15 cellular contexts compared by ENCODE assay signal in the genomic region with DNA sequence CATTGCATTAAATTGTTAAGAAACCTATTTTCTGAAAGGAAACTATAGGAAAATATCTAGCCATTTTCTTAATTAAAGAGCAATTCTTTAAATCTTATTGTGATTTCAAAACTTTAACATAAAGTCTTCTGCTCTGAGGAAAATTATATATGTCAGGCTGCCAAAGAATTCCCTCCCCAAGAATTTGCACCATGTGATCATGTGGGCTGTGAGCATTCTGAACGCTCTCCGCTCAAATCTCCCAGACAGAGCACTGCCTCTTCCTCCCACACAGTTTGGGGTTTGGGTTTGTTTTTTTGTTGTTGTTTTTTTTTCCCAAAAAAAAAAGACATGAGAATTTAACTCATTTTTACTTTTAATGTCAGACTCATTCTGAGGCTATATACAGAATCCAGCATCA.
DNase-seq lines count a peak whose midpoint lies in the region; ATAC-seq and TF ChIP-seq lines count a peak whose summit lies in the region.
"Had no signal": no experiment of that assay in that cellular context is flagged by ENCODE, and none has a peak within 500 bp of the region (broad histone marks: within the 10 kb centered on the region; RNA-seq: fewer than 3 reads in every experiment).

No MANE protein-coding gene starts in this region.

- H3K9me3 Mint-ChIP-seq in chondrocyte (ENCODE audit: low read depth) (no peaks in the 10 kb centered on the region), mesothelial cell of epicardium (no peaks in the 10 kb centered on the region)
- H3K9me3 Mint-ChIP-seq: CD14-positive monocyte; CD8-positive, alpha-beta T cell; GM23338 had no signal

- no peak for TF ChIP-seq CTCF in chondrocyte (IDR thresholded peaks at IDR 0.05)
- TF ChIP-seq CTCF in fibroblast of pulmonary artery (IDR thresholded peaks at IDR 0.05; ENCODE audit: low read length, missing control alignments), result no peak
- TF ChIP-seq CTCF in mesothelial cell of epicardium (IDR thresholded peaks at IDR 0.05; ENCODE audit: unreplicated experiment), result no peak

- no peak for ATAC-seq in stimulated activated naive CD8-positive, alpha-beta T cell treated with anti-CD3 and anti-CD28 coated beads, Interleukin-15, Interleukin-2, amounts not matched to agents 100 U/mL and 50 U/mL, for 24 hours
- ATAC-seq in GM21717 (IDR thresholded peaks at IDR 0.05; ENCODE audit: unreplicated experiment), result no peak
- ATAC-seq: CD8-positive, alpha-beta T cell; GM23338 had no signal

- H3K4me3 ChIP-seq in fibroblast of pulmonary artery (replicated peaks; ENCODE audit: low read depth, low read length), result no peak overlapping the region
- H3K4me3 ChIP-seq: GM23338 had no signal

- H3K4me3 Mint-ChIP-seq in chondrocyte (ENCODE audit: unreplicated experiment) (peak overlapping the region; percentile 28), mesothelial cell of epicardium (no peak overlapping the region)
- H3K4me3 Mint-ChIP-seq: CD14-positive monocyte; CD8-positive, alpha-beta T cell; GM23338 had no signal

- DNase-seq in EH (ENCODE audit: low read depth) (peak; percentile 5), chondrocyte (ENCODE audit: low spot score) (no peak), fibroblast of pulmonary artery (ENCODE audit: low read depth) (peak; percentile 53), mesothelial cell of epicardium (ENCODE audit: low spot score in 2 of 2, unreplicated experiment in 2 of 2) (no peak), SIG-M5 treated with dmso at 0.1 percent for 504 hours (lab: John Stamatoyannopoulos, UW; ENCODE audit: unreplicated experiment) (no peak)
- DNase-seq in activated T-cell treated with anti-CD3 and anti-CD28 coated beads, Interleukin-2, amount 50 U/mL, for 48 hours, result no peak
- no peak for DNase-seq in stimulated activated naive CD8-positive, alpha-beta T cell treated with anti-CD3 and anti-CD28 coated beads, Interleukin-15, Interleukin-2, amounts not matched to agents 100 U/mL and 50 U/mL, for 24 hours
- DNase-seq: CD8-positive, alpha-beta T cell; COR-L47; DMS153; GDM1; H7 had no signal

- H3K27ac Mint-ChIP-seq in chondrocyte (ENCODE audit: unreplicated experiment) (peak overlapping the region; percentile 63), mesothelial cell of epicardium (peak overlapping the region; percentile 31)
- H3K27ac Mint-ChIP-seq: CD8-positive, alpha-beta T cell; GM23338 had no signal

- H3K4me1 Mint-ChIP-seq in chondrocyte (ENCODE audit: low read depth) (peaks cover 22% of the 10 kb centered on the region), mesothelial cell of epicardium (peaks cover 15% of the 10 kb centered on the region)
- H3K4me1 Mint-ChIP-seq: CD14-positive monocyte had no signal

- H3K36me3 Mint-ChIP-seq in chondrocyte (ENCODE audit: low read depth) (no peaks in the 10 kb centered on the region), mesothelial cell of epicardium (no peaks in the 10 kb centered on the region)
- H3K36me3 Mint-ChIP-seq: CD14-positive monocyte; CD8-positive, alpha-beta T cell had no signal

- H3K27me3 Mint-ChIP-seq in chondrocyte (ENCODE audit: low read depth) (peaks cover 6% of the 10 kb centered on the region), mesothelial cell of epicardium (ENCODE audit: low read depth) (peaks cover 9% of the 10 kb centered on the region)

Comparison
In these comparisons a context has a peak if more than half of its experiments do, and no peak if none do; other contexts are left out.
1. DNase-seq: peak in EH (single experiment) and fibroblast of pulmonary artery (single experiment); none in chondrocyte (single experiment), mesothelial cell of epicardium (0 of 2), activated T-cell treated with anti-CD3 and anti-CD28 coated beads, Interleukin-2, amount 50 U/mL, for 48 hours (0 of 2), stimulated activated naive CD8-positive, alpha-beta T cell treated with anti-CD3 and anti-CD28 coated beads, Interleukin-15, Interleukin-2, amounts not matched to agents 100 U/mL and 50 U/mL, for 24 hours (single experiment) and SIG-M5 treated with dmso at 0.1 percent for 504 hours (single experiment).